In the genomic region with DNA sequence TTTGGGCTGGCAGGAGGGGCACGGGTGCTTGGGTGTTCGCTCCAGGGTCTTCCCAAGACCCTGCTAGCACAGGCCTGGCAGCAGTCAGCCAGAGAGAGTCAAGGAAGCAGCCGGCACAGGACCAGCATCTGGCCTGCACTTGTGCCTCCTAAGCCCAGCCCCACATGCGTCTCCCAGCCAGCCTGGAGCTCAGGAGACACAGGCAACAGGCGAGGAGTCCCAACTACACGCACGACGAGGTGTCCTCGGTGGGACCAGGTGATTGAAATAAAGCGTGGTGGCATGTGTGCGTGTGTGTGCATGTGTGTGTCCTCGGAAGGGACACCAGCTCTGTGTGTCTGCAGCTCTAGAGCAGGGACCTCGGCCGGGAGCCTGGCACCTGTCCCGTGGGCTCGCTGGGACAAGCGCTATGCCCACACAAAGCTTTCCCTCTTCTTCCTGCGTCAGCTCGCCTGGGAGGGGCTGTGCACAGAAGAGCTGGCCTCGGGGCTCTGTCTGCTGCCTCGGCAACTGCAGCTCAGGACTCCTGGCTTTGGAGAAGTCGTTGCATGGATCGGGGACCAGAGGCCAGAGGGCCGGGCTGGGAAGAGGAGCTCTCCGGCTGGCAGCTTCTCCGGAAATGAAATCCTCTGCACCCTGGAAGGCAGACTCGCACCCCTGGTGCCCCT, we compare ENCODE assay signal across 21 cellular contexts. TPM values are rescaled to one million over a fixed set of nuclear protein-coding genes. Genes with fewer than 3 reads are reported as not detected.
A peak's percentile ranks its signal among the peaks of the same experiment; 100 is the strongest.
DNase-seq lines count a peak whose midpoint lies in the region; ATAC-seq and TF ChIP-seq lines count a peak whose summit lies in the region.
"Had no signal": no experiment of that assay in that cellular context is flagged by ENCODE, and none has a peak within 500 bp of the region (broad histone marks: within the 10 kb centered on the region; RNA-seq: fewer than 3 reads in every experiment).

No MANE protein-coding gene starts in this region.

- H3K36me3 Mint-ChIP-seq in activated T-cell treated with anti-CD3 and anti-CD28 coated beads, Interleukin-2, amount 50 U/mL, for 4 hours (ENCODE audit: insufficient read depth) = no peaks in the 10 kb centered on the region
- H3K36me3 Mint-ChIP-seq: CD4-positive, CD25-positive, alpha-beta regulatory T cell; immature natural killer cell had no signal

- H3K27me3 Mint-ChIP-seq in activated T-cell treated with anti-CD3 and anti-CD28 coated beads, Interleukin-2, amount 50 U/mL, for 4 hours (ENCODE audit: low read depth) = peaks cover 10% of the 10 kb centered on the region

- H3K4me1 Mint-ChIP-seq in activated T-cell treated with anti-CD3 and anti-CD28 coated beads, Interleukin-2, amount 50 U/mL, for 4 hours (ENCODE audit: low read depth) = peaks cover 7% of the 10 kb centered on the region
- H3K4me1 Mint-ChIP-seq: activated T-helper 17 cell treated with anti-CD3 and anti-CD28 coated beads, Interleukin-2, amount 50 U/mL, for 72 hours had no signal

- H3K27ac ChIP-seq in right cardiac atrium (ENCODE audit: low read length) (no peak overlapping the region), suprapubic skin (no peak overlapping the region)
- H3K27ac ChIP-seq: breast epithelium, uterus had no signal

- WGBS in right cardiac atrium = 68% methylated on average over 27 of the region's 27 CpGs
- WGBS in suprapubic skin = 32% methylated on average over 13 of the region's 27 CpGs

- H3K9me3 ChIP-seq in NT2/D1 (ENCODE audit: insufficient read depth, low read length) (no peaks in the 10 kb centered on the region), right cardiac atrium (ENCODE audit: control insufficient read depth, low read length) (no peaks in the 10 kb centered on the region), suprapubic skin (no peaks in the 10 kb centered on the region)
- H3K9me3 ChIP-seq: breast epithelium, uterus had no signal

- no peak for ATAC-seq in right cardiac atrium
- ATAC-seq in activated T-cell treated with anti-CD3 and anti-CD28 coated beads, Interleukin-2, amount 50 U/mL, for 4 hours = no peak
- ATAC-seq: activated T-helper 17 cell treated with anti-CD3 and anti-CD28 coated beads, Interleukin-2, amount 50 U/mL, for 72 hours had no signal

- peak overlapping the region; percentile 10 for H3K9ac ChIP-seq in NT2/D1 (ENCODE audit: insufficient read length, low read depth)

- peaks cover 5% of the 10 kb centered on the region for H3K4me1 ChIP-seq in NT2/D1 (ENCODE audit: insufficient read depth, insufficient read length)
- no peaks in the 10 kb centered on the region for H3K4me1 ChIP-seq in right cardiac atrium (ENCODE audit: control insufficient read depth, insufficient read depth, low read length)
- H3K4me1 ChIP-seq in suprapubic skin = peaks cover 15% of the 10 kb centered on the region
- H3K4me1 ChIP-seq: breast epithelium, uterus had no signal

- H3K4me3 ChIP-seq in NT2/D1 (ENCODE audit: insufficient read length, low read depth) = no peak overlapping the region
- no peak overlapping the region for H3K4me3 ChIP-seq in right cardiac atrium (ENCODE audit: low read length)
- H3K4me3 ChIP-seq in suprapubic skin = no peak overlapping the region
- H3K4me3 ChIP-seq: breast epithelium, uterus had no signal

- no peak for TF ChIP-seq EP300 in suprapubic skin (IDR thresholded peaks at IDR 0.05)

- H3K4me3 Mint-ChIP-seq in activated T-cell treated with anti-CD3 and anti-CD28 coated beads, Interleukin-2, amount 50 U/mL, for 4 hours = no peak overlapping the region
- H3K4me3 Mint-ChIP-seq: activated T-helper 17 cell treated with anti-CD3 and anti-CD28 coated beads, Interleukin-2, amount 50 U/mL, for 72 hours; CD4-positive, CD25-positive, alpha-beta regulatory T cell; dendritic cell treated with granulocyte-macrophage colony-stimulating factor and Interleukin-4, amounts not matched to agents 40 ng/mL and 50 ng/mL, for 4 days; immature natural killer cell had no signal

- no peak for TF ChIP-seq CTCF in suprapubic skin (IDR thresholded peaks at IDR 0.05)

- H3K27me3 ChIP-seq in NT2/D1 (ENCODE audit: insufficient read depth, insufficient read length) = no peaks in the 10 kb centered on the region
- H3K27me3 ChIP-seq in right cardiac atrium (ENCODE audit: control insufficient read depth, insufficient read depth) = no peaks in the 10 kb centered on the region
- peaks cover 80% of the 10 kb centered on the region for H3K27me3 ChIP-seq in suprapubic skin
- H3K27me3 ChIP-seq: uterus had no signal

- intact Hi-C loops in right cardiac atrium (cut with DNase I) = no loop called here

- H3K36me3 ChIP-seq in NT2/D1 (ENCODE audit: insufficient read depth, insufficient read length, low read length) = no peaks in the 10 kb centered on the region
- H3K36me3 ChIP-seq in suprapubic skin = no peaks in the 10 kb centered on the region
- H3K36me3 ChIP-seq: breast epithelium, uterus had no signal

- DNase-seq in activated CD4-positive, CD25-positive, alpha-beta regulatory T cell treated with anti-CD3 and anti-CD28 coated beads, Interleukin-2, amount 50 U/mL, for 72 hours = peak; percentile 27
- DNase-seq in activated CD4-positive, CD25-positive, alpha-beta regulatory T cell (lab: John Stamatoyannopoulos, UW) = no peak
- no peak for DNase-seq in NT2/D1 (ENCODE audit: low read depth, low spot score)
- DNase-seq in right cardiac atrium = peak in 2 of 3 donors; percentile 8 to 20
- DNase-seq in suprapubic skin (ENCODE audit: low spot score in 2 of 2) = peak; percentile 38 to 71
- no peak for DNase-seq in SK-N-DZ (ENCODE audit: low spot score)
- no peak for DNase-seq in activated T-cell treated with anti-CD3 and anti-CD28 coated beads, Interleukin-2, amount 50 U/mL, for 4 hours
- no peak for DNase-seq in NCI-H2227 treated with DMSO at 0.1 percent for 48 hours (lab: John Stamatoyannopoulos, UW)
- DNase-seq: activated CD4-positive, alpha-beta T cell treated with anti-CD3 and anti-CD28 coated beads for 48 hours; CD4-positive, CD25-positive, alpha-beta regulatory T cell; DND-41; H7; immature natural killer cell; KBM-7; NCI-H1930; NCI-H446 treated with DMSO at 0.1 percent for 48 hours; nucleus accumbens; uterus had no signal

- no peaks in the 10 kb centered on the region for H3K9me3 Mint-ChIP-seq in activated T-cell treated with anti-CD3 and anti-CD28 coated beads, Interleukin-2, amount 50 U/mL, for 4 hours
- H3K9me3 Mint-ChIP-seq: activated T-helper 17 cell treated with anti-CD3 and anti-CD28 coated beads, Interleukin-2, amount 50 U/mL, for 72 hours; CD4-positive, CD25-positive, alpha-beta regulatory T cell; dendritic cell treated with granulocyte-macrophage colony-stimulating factor and Interleukin-4, amounts not matched to agents 40 ng/mL and 50 ng/mL, for 4 days; immature natural killer cell had no signal

- TF ChIP-seq POLR2A in suprapubic skin (IDR thresholded peaks at IDR 0.05) = no peak

RNA-seq across cellular contexts. Expression of a gene that starts 14.7 kb away (rescaled TPM):
- total RNA-seq in right cardiac atrium (1 to 10 TPM in 2 of 4 donors, under 1 TPM in 2; 0.94 to 1.1 (median 0.99) TPM), suprapubic skin (1 to 10 TPM; 3.7 to 5.9 (median 4.3) TPM)
- 1.1 TPM for polyA plus RNA-seq in right cardiac atrium
- 8.9 and 9.8 TPM in 2 replicates for polyA plus RNA-seq in SK-N-DZ (2014; cell fraction: cytosol; rRNA removed)
- 5.0 and 7.6 TPM in 2 replicates for polyA plus RNA-seq in SK-N-DZ (2014; cell fraction: nucleus; rRNA removed)
- total RNA-seq in activated T-cell treated with anti-CD3 and anti-CD28 coated beads, Interleukin-2, amount 50 U/mL, for 4 hours = 1 to 10 TPM; 3.4 to 4.9 (median 3.5) TPM

Comparison
In these comparisons a context has a peak if more than half of its experiments do, and no peak if none do; other contexts are left out.
1. DNase-seq: peak in activated CD4-positive, CD25-positive, alpha-beta regulatory T cell treated with anti-CD3 and anti-CD28 coated beads, Interleukin-2, amount 50 U/mL, for 72 hours (single experiment), right cardiac atrium (2 of 3) and suprapubic skin (2 of 2); none in activated CD4-positive, CD25-positive, alpha-beta regulatory T cell (0 of 4), NT2/D1 (single experiment), SK-N-DZ (single experiment), activated T-cell treated with anti-CD3 and anti-CD28 coated beads, Interleukin-2, amount 50 U/mL, for 4 hours (single experiment) and NCI-H2227 treated with DMSO at 0.1 percent for 48 hours (single experiment).